In genomic region chr10:49298990-49299815, GRCh38 we compare ENCODE assay signal across 1 cellular context.
TF ChIP-seq lines count a peak whose summit lies in the region.

TSS of gene C10orf71 (plus strand) at chr10:49299170. CDS start at chr10:49322546, 23,376 bp downstream.

TF ChIP-seq in K562, 482 proteins besides CTCF, POLR2A, EP300 and RAD21 (continued from another document and continues in another):
- peak in 1 of 2 experiments; percentile 71; a peak in 1 of 4 replicates for TF ChIP-seq UBTF (IDR thresholded peaks at IDR 0.05; ENCODE audit: borderline replicate concordance in 1 of 2, low read depth in 2 of 2, low read length in 2 of 2)
- TF ChIP-seq ETV1 (tag; conservative IDR thresholded peaks at IDR 0.05; ENCODE audit: low read depth) = peak; percentile 40
- TF ChIP-seq MXD1 (CRISPR knock-in tag; IDR thresholded peaks at IDR 0.05; ENCODE audit: borderline replicate concordance, poor library complexity, severe bottlenecking) = no peak
- peak; percentile 85 for TF ChIP-seq MGA (IDR thresholded peaks at IDR 0.05)
- TF ChIP-seq ZNF766 (CRISPR knock-in tag; conservative IDR thresholded peaks at IDR 0.05) = 0 out of 2 replicates have a peak, but pooled peaks have one; percentile 39
- TF ChIP-seq DMBX1 (CRISPR knock-in tag; IDR thresholded peaks at IDR 0.05; ENCODE audit: borderline replicate concordance) = peak; percentile 71; the same call in 1 of the 2 replicates
- no peak for TF ChIP-seq STAT5B (CRISPR knock-in tag; IDR thresholded peaks at IDR 0.05)
- TF ChIP-seq MYC (IDR thresholded peaks at IDR 0.05; ENCODE audit: low read depth, low read length) = peak; percentile 3; the same call in 1 of the 2 replicates
- peak; percentile 21; the same call in 1 of the 2 replicates for TF ChIP-seq MYC (CRISPR knock-in tag; IDR thresholded peaks at IDR 0.05; ENCODE audit: borderline replicate concordance, low read depth)
- TF ChIP-seq ZNF583 (CRISPR knock-in tag; IDR thresholded peaks at IDR 0.05) = peak; percentile 66; the same call in 1 of the 2 replicates
- peak; percentile 75 for TF ChIP-seq POLR2G (IDR thresholded peaks at IDR 0.05; ENCODE audit: low read depth, low read length)
- no peak for TF ChIP-seq ZNF3 (CRISPR knock-in tag; IDR thresholded peaks at IDR 0.05)
- TF ChIP-seq ARID4B (CRISPR knock-in tag; IDR thresholded peaks at IDR 0.05) = 0 out of 2 replicates have a peak, but pooled peaks have one; percentile 12
- TF ChIP-seq SMAD3 (CRISPR knock-in tag; conservative IDR thresholded peaks at IDR 0.05) = no peak
- no peak for TF ChIP-seq RBM34 (IDR thresholded peaks at IDR 0.05; ENCODE audit: borderline replicate concordance, insufficient read depth, low read length)
- peak; percentile 36; the same call in 1 of the 2 replicates for TF ChIP-seq POLR2AphosphoS5 (IDR thresholded peaks at IDR 0.05; ENCODE audit: control insufficient read depth, insufficient read depth, low read depth, low read length)
- peak in 1 of 2 experiments; percentile 57; a peak in 1 of 4 replicates for TF ChIP-seq HDAC1 (IDR thresholded peaks at IDR 0.05)
- peak; percentile 37 for TF ChIP-seq MAX (CRISPR knock-in tag; IDR thresholded peaks at IDR 0.05)
- TF ChIP-seq TOE1 (IDR thresholded peaks at IDR 0.05; ENCODE audit: borderline replicate concordance) = 0 out of 2 replicates have a peak, but pooled peaks have one; percentile 13
- no peak for TF ChIP-seq TOE1 (CRISPR knock-in tag; IDR thresholded peaks at IDR 0.05; ENCODE audit: borderline replicate concordance, low read depth)
- TF ChIP-seq CEBPB (tag; IDR thresholded peaks at IDR 0.05) = 0 out of 2 replicates have a peak, but pooled peaks have one; percentile 8
- 0 out of 4 replicates have a peak, but pooled peaks of 1 of the 2 experiments have one; percentile 31 for TF ChIP-seq NRF1 (conservative IDR thresholded peaks at IDR 0.05 in 1 of 2, IDR thresholded peaks at IDR 0.05 in 1 of 2)
- peak in 1 of 3 experiments; percentile 32; a peak in 2 of 6 replicates for TF ChIP-seq ZBTB11 (CRISPR knock-in tag; IDR thresholded peaks at IDR 0.05)
- TF ChIP-seq NEUROD1 (IDR thresholded peaks at IDR 0.05; ENCODE audit: borderline replicate concordance, low read depth, low read length, partially characterized antibody) = no peak
- 0 out of 2 replicates have a peak, but pooled peaks have one; percentile 21 for TF ChIP-seq NR1H2 (CRISPR knock-in tag; IDR thresholded peaks at IDR 0.05)
- no peak for TF ChIP-seq NCOA6 (IDR thresholded peaks at IDR 0.05)
- TF ChIP-seq NR4A1 (CRISPR knock-in tag; IDR thresholded peaks at IDR 0.05) = no peak
- peak; percentile 88 for TF ChIP-seq NR4A1 (tag; IDR thresholded peaks at IDR 0.05)
